Comparison of ENCODE assay signal across 8 cellular contexts in the genomic region with DNA sequence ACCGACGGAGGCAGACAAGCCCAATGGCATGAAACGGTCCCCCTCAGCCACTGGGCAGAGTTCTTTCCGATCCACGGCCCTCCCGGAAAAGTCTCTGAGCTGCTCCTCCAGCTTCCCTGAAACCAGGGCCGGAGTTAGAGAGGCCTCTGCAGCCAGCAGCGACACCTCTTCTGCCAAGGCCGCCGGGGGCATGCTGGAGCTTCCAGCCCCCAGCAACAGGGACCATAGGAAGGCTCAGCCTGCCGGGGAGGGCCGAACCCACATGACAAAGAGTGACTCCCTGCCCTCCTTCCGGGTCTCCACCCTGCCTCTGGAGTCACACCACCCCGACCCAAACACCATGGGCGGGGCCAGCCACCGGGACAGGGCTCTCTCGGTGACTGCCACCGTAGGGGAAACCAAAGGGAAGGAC. TPM values are rescaled to one million over a fixed set of nuclear protein-coding genes. Genes with fewer than 3 reads are reported as not detected.
DNase-seq lines count a peak whose midpoint lies in the region; ATAC-seq and TF ChIP-seq lines count a peak whose summit lies in the region.

No MANE protein-coding gene starts in this region.

- peak; percentile 45 for ATAC-seq in GM18498 (IDR thresholded peaks at IDR 0.05; ENCODE audit: unreplicated experiment)
- peak; percentile 41 for ATAC-seq in HG02973 (IDR thresholded peaks at IDR 0.05; ENCODE audit: unreplicated experiment)
- ATAC-seq in mucosa of descending colon, result peak; percentile 80
- ATAC-seq in stimulated activated effector memory CD8-positive, alpha-beta T cell treated with anti-CD3 and anti-CD28 coated beads, Interleukin-12 subunit alpha, Interleukin-12 subunit beta, amount 100 ng/mL, for 72 hours, result peak; percentile 83
- ATAC-seq in GM21360 (IDR thresholded peaks at IDR 0.05; ENCODE audit: unreplicated experiment), result no peak

- peaks cover 55% of the 10 kb centered on the region for H3K4me1 Mint-ChIP-seq in T-helper 2 cell treated with Interferon-gamma antibody and Interleukin-4, amounts not matched to agents 5 μg/mL and 100 μg/mL, for 36 hours (ENCODE audit: low read depth)
- H3K4me1 Mint-ChIP-seq in stimulated activated effector memory CD8-positive, alpha-beta T cell treated with anti-CD3 and anti-CD28 coated beads, Interleukin-12 subunit alpha, Interleukin-12 subunit beta, amount 100 ng/mL, for 72 hours, result peaks cover 58% of the 10 kb centered on the region

- DNase-seq in T-helper 2 cell treated with Interferon-gamma antibody and Interleukin-4, amounts not matched to agents 5 μg/mL and 100 μg/mL, for 36 hours (ENCODE audit: low spot score), result peak; percentile 83
- DNase-seq in caudate nucleus (lab: John Stamatoyannopoulos, UW) (peak in 7 of 61 donors; percentile 9 to 64 (median 45)), mucosa of descending colon (peak; percentile 71 to 87 (median 81)), DMS53 (lab: John Stamatoyannopoulos, UW) (no peak)
- DNase-seq in stimulated activated effector memory CD8-positive, alpha-beta T cell treated with anti-CD3 and anti-CD28 coated beads, Interleukin-12 subunit alpha, Interleukin-12 subunit beta, amount 100 ng/mL, for 72 hours (ENCODE audit: low spot score in 2 of 2), result peak; percentile 57 to 82

- H3K4me3 Mint-ChIP-seq in T-helper 2 cell treated with Interferon-gamma antibody and Interleukin-4, amounts not matched to agents 5 μg/mL and 100 μg/mL, for 36 hours, result peak overlapping the region; percentile 95
- peak overlapping the region; percentile 80 for H3K4me3 Mint-ChIP-seq in stimulated activated effector memory CD8-positive, alpha-beta T cell treated with anti-CD3 and anti-CD28 coated beads, Interleukin-12 subunit alpha, Interleukin-12 subunit beta, amount 100 ng/mL, for 72 hours

- H3K27me3 Mint-ChIP-seq in T-helper 2 cell treated with Interferon-gamma antibody and Interleukin-4, amounts not matched to agents 5 μg/mL and 100 μg/mL, for 36 hours (ENCODE audit: low read depth), result no peaks in the 10 kb centered on the region

- TF ChIP-seq CTCF in mucosa of descending colon (IDR thresholded peaks at IDR 0.05), result no peak

- peaks cover 65% of the 10 kb centered on the region for H3K36me3 Mint-ChIP-seq in T-helper 2 cell treated with Interferon-gamma antibody and Interleukin-4, amounts not matched to agents 5 μg/mL and 100 μg/mL, for 36 hours (ENCODE audit: low read depth)
- peaks cover 55% of the 10 kb centered on the region for H3K36me3 Mint-ChIP-seq in stimulated activated effector memory CD8-positive, alpha-beta T cell treated with anti-CD3 and anti-CD28 coated beads, Interleukin-12 subunit alpha, Interleukin-12 subunit beta, amount 100 ng/mL, for 72 hours

- no peaks in the 10 kb centered on the region for H3K4me1 ChIP-seq in mucosa of descending colon (ENCODE audit: low read depth)

- no peak overlapping the region for H3K4me3 ChIP-seq in mucosa of descending colon

- no peaks in the 10 kb centered on the region for H3K36me3 ChIP-seq in mucosa of descending colon (ENCODE audit: low read depth)

- intact Hi-C loops in mucosa of descending colon (cut with DNase I, micrococcal nuclease), result loop anchor here in 1 of 2 donors (5.0 kb wide), 1 partner anchor 41 kb away; no protein-coding TSS in a partner anchor

- peak overlapping the region; percentile 98 for H3K27ac Mint-ChIP-seq in T-helper 2 cell treated with Interferon-gamma antibody and Interleukin-4, amounts not matched to agents 5 μg/mL and 100 μg/mL, for 36 hours
- H3K27ac Mint-ChIP-seq in stimulated activated effector memory CD8-positive, alpha-beta T cell treated with anti-CD3 and anti-CD28 coated beads, Interleukin-12 subunit alpha, Interleukin-12 subunit beta, amount 100 ng/mL, for 72 hours, result peak overlapping the region; percentile 97

- no peaks in the 10 kb centered on the region for H3K9me3 Mint-ChIP-seq in T-helper 2 cell treated with Interferon-gamma antibody and Interleukin-4, amounts not matched to agents 5 μg/mL and 100 μg/mL, for 36 hours
- H3K9me3 Mint-ChIP-seq in stimulated activated effector memory CD8-positive, alpha-beta T cell treated with anti-CD3 and anti-CD28 coated beads, Interleukin-12 subunit alpha, Interleukin-12 subunit beta, amount 100 ng/mL, for 72 hours, result no peaks in the 10 kb centered on the region

- H3K27ac ChIP-seq in caudate nucleus (ENCODE audit: low read depth, low read length), result peak overlapping the region; percentile 83

- no peaks in the 10 kb centered on the region for H3K9me3 ChIP-seq in mucosa of descending colon

RNA-seq across cellular contexts. Expression of gene CD180, which starts 30.1 kb away (rescaled TPM):
- 1 to 10 TPM in 2 of 3 donors, under 1 TPM in 1; 0.87 to 1.4 (median 1.3) TPM for total RNA-seq in mucosa of descending colon
